2 cellular contexts compared by ENCODE assay signal in genomic region chr1:19715334-19716203, GRCh38.
TF ChIP-seq lines count a peak whose summit lies in the region.

No MANE protein-coding gene starts in this region.

TF ChIP-seq in HEK293, 187 proteins besides CTCF, POLR2A, EP300 and RAD21 (continued from another document and continues in another):
- TF ChIP-seq, protein P1, sequence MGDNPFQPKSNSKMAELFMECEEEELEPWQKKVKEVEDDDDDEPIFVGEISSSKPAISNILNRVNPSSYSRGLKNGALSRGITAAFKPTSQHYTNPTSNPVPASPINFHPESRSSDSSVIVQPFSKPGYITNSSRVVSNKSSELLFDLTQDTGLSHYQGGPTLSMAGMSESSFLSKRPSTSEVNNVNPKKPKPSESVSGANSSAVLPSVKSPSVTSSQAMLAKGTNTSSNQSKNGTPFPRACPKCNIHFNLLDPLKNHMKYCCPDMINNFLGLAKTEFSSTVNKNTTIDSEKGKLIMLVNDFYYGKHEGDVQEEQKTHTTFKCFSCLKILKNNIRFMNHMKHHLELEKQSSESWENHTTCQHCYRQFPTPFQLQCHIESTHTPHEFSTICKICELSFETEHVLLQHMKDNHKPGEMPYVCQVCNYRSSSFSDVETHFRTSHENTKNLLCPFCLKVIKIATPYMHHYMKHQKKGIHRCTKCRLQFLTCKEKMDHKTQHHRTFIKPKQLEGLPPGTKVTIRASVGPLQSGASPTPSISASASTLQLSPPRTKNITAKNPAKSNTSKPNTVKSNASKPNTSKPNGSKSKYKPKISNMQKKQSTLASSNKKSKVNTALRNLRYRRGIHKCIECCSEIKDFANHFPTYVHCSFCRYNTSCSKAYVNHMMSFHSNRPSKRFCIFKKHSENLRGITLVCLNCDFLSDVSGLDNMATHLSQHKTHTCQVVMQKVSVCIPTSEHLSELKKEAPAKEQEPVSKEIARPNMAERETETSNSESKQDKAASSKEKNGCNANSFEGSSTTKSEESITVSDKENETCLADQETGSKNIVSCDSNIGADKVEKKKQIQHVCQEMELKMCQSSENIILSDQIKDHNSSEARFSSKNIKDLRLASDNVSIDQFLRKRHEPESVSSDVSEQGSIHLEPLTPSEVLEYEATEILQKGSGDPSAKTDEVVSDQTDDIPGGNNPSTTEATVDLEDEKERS (tag by site-specific recombination; IDR thresholded peaks at IDR 0.05) = no peak
- TF ChIP-seq, protein P2, sequence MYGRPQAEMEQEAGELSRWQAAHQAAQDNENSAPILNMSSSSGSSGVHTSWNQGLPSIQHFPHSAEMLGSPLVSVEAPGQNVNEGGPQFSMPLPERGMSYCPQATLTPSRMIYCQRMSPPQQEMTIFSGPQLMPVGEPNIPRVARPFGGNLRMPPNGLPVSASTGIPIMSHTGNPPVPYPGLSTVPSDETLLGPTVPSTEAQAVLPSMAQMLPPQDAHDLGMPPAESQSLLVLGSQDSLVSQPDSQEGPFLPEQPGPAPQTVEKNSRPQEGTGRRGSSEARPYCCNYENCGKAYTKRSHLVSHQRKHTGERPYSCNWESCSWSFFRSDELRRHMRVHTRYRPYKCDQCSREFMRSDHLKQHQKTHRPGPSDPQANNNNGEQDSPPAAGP (tag by site-specific recombination; IDR thresholded peaks at IDR 0.05) = 0 out of 2 replicates have a peak, but pooled peaks have one; percentile 43
- TF ChIP-seq GLIS2 (tag by site-specific recombination; IDR thresholded peaks at IDR 0.05) = peak; percentile 34; the same call in 1 of the 2 replicates
- no peak for TF ChIP-seq ZNF549 (tag by site-specific recombination; IDR thresholded peaks at IDR 0.05)
- no peak for TF ChIP-seq ZNF350 (tag by site-specific recombination; IDR thresholded peaks at IDR 0.05)
- TF ChIP-seq ZNF654 (tag by site-specific recombination; IDR thresholded peaks at IDR 0.05; ENCODE audit: low read depth) = peak; percentile 56
- TF ChIP-seq, protein P3, sequence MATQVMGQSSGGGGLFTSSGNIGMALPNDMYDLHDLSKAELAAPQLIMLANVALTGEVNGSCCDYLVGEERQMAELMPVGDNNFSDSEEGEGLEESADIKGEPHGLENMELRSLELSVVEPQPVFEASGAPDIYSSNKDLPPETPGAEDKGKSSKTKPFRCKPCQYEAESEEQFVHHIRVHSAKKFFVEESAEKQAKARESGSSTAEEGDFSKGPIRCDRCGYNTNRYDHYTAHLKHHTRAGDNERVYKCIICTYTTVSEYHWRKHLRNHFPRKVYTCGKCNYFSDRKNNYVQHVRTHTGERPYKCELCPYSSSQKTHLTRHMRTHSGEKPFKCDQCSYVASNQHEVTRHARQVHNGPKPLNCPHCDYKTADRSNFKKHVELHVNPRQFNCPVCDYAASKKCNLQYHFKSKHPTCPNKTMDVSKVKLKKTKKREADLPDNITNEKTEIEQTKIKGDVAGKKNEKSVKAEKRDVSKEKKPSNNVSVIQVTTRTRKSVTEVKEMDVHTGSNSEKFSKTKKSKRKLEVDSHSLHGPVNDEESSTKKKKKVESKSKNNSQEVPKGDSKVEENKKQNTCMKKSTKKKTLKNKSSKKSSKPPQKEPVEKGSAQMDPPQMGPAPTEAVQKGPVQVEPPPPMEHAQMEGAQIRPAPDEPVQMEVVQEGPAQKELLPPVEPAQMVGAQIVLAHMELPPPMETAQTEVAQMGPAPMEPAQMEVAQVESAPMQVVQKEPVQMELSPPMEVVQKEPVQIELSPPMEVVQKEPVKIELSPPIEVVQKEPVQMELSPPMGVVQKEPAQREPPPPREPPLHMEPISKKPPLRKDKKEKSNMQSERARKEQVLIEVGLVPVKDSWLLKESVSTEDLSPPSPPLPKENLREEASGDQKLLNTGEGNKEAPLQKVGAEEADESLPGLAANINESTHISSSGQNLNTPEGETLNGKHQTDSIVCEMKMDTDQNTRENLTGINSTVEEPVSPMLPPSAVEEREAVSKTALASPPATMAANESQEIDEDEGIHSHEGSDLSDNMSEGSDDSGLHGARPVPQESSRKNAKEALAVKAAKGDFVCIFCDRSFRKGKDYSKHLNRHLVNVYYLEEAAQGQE (tag by site-specific recombination; IDR thresholded peaks at IDR 0.05) = no peak
- peak; percentile 60; the same call in 1 of the 2 replicates for TF ChIP-seq IKZF3 (tag by site-specific recombination; IDR thresholded peaks at IDR 0.05)
- TF ChIP-seq ZNF600 (tag by site-specific recombination; IDR thresholded peaks at IDR 0.05) = 0 out of 2 replicates have a peak, but pooled peaks have one; percentile 55
- TF ChIP-seq ZNF596 (tag by site-specific recombination; IDR thresholded peaks at IDR 0.05) = no peak
- no peak for TF ChIP-seq ZNF837 (tag by site-specific recombination; IDR thresholded peaks at IDR 0.05)
- peak; percentile 74 for TF ChIP-seq KLF9 (tag by site-specific recombination; IDR thresholded peaks at IDR 0.05; ENCODE audit: low read depth)
- TF ChIP-seq ZNF157 (tag by site-specific recombination; IDR thresholded peaks at IDR 0.05) = no peak
- peak; percentile 95 for TF ChIP-seq ZNF792 (tag by site-specific recombination; IDR thresholded peaks at IDR 0.05)
- no peak for TF ChIP-seq RBAK (tag by site-specific recombination; IDR thresholded peaks at IDR 0.05)
- peak; percentile 91 for TF ChIP-seq FEZF1 (tag by site-specific recombination; IDR thresholded peaks at IDR 0.05)
- 0 out of 2 replicates have a peak, but pooled peaks have one; percentile 26 for TF ChIP-seq ZNF561 (tag by site-specific recombination; IDR thresholded peaks at IDR 0.05; ENCODE audit: borderline replicate concordance)
- TF ChIP-seq ZNF148 (tag by site-specific recombination; IDR thresholded peaks at IDR 0.05; ENCODE audit: borderline replicate concordance) = no peak
- TF ChIP-seq ZNF2 (tag by site-specific recombination; IDR thresholded peaks at IDR 0.05) = peak; percentile 96
- TF ChIP-seq YY1 (tag by site-specific recombination; IDR thresholded peaks at IDR 0.05) = no peak
- TF ChIP-seq ZNF223 (tag by site-specific recombination; IDR thresholded peaks at IDR 0.05) = no peak

TF ChIP-seq in GM12878, 131 proteins besides CTCF, POLR2A, EP300 and RAD21 (continued from another document):
- TF ChIP-seq RUNX3 (IDR thresholded peaks at IDR 0.05; ENCODE audit: low read length) (no peak; the same call in 1 of the 2 replicates), IKZF1 (conservative IDR thresholded peaks at IDR 0.05) (peak; percentile 48; the same call in 1 of the 2 replicates), PAX8 (IDR thresholded peaks at IDR 0.05) (no peak), STAT1 (conservative IDR thresholded peaks at IDR 0.05) (no peak), MAX (IDR thresholded peaks at IDR 0.05; ENCODE audit: low read depth, low read length) (no peak), SMAD5 (IDR thresholded peaks at IDR 0.05; ENCODE audit: low read depth) (no peak), ATF7 (IDR thresholded peaks at IDR 0.05; ENCODE audit: low read depth) (no peak), ZNF687 (IDR thresholded peaks at IDR 0.05) (no peak), NR2F1 (conservative IDR thresholded peaks at IDR 0.05) (no peak), ZNF384 (IDR thresholded peaks at IDR 0.05; ENCODE audit: borderline replicate concordance, low read depth, low read length) (no peak), PAX5 (IDR thresholded peaks at IDR 0.05; ENCODE audit: borderline replicate concordance, low read depth, low read length) (peak; percentile 38; the same call in 1 of the 2 replicates), YY1 (IDR thresholded peaks at IDR 0.05; ENCODE audit: low read depth, low read length) (peak; percentile 75), CBFB (IDR thresholded peaks at IDR 0.05; ENCODE audit: low read depth) (no peak), KDM1A (IDR thresholded peaks at IDR 0.05; ENCODE audit: borderline replicate concordance) (no peak), BCL11A (IDR thresholded peaks at IDR 0.05; ENCODE audit: low read depth, low read length) (no peak), TBL1XR1 (IDR thresholded peaks at IDR 0.05; ENCODE audit: low read depth, low read length) (no peak), SMC3 (IDR thresholded peaks at IDR 0.05; ENCODE audit: borderline replicate concordance, low read length) (peak; percentile 63), MTA3 (IDR thresholded peaks at IDR 0.05; ENCODE audit: borderline replicate concordance, low read length) (no peak), RFX5 (IDR thresholded peaks at IDR 0.05; ENCODE audit: low read depth, low read length) (no peak), ZBTB11 (CRISPR knock-in tag; IDR thresholded peaks at IDR 0.05) (no peak), RAD51 (IDR thresholded peaks at IDR 0.05) (no peak), SP1 (IDR thresholded peaks at IDR 0.05; ENCODE audit: low read depth, low read length) (no peak), RB1 (IDR thresholded peaks at IDR 0.05; ENCODE audit: borderline replicate concordance) (0 out of 2 replicates have a peak, but pooled peaks have one; percentile 26), JUNB (IDR thresholded peaks at IDR 0.05) (no peak), GABPA (IDR thresholded peaks at IDR 0.05; ENCODE audit: low read depth) (no peak), E4F1 (IDR thresholded peaks at IDR 0.05; ENCODE audit: borderline replicate concordance, partially characterized antibody) (no peak)
